10 cellular contexts compared by ENCODE assay signal in the genomic region with DNA sequence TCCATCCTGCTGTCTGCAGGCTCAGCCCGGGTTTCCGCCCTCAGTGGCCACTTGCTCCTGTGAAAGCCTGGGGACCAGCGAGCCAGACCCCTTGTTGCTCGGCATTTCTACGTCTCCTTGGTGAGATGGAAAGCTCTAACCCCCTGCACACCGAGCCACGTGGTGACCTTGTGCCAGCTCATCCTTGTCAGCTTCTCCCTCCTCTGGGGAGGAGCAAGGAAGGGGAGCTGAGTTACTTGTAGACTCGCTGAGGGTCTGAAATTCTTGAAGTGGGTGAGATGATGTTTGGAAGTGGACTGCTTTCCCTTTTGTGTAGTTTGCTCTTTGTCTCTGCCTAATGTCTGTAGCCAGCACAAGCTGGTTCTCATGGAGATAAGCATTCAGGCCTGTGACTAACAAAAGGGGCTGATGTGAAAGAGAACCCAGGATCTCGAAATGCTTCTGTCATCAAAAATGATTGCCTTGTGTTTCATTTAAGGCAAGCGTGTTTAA. TPM values are rescaled to one million over a fixed set of nuclear protein-coding genes. Genes with fewer than 3 reads are reported as not detected.
A peak's percentile ranks its signal among the peaks of the same experiment; 100 is the strongest.
DNase-seq lines count a peak whose midpoint lies in the region; ATAC-seq and TF ChIP-seq lines count a peak whose summit lies in the region.
"Had no signal": no experiment of that assay in that cellular context is flagged by ENCODE, and none has a peak within 500 bp of the region (broad histone marks: within the 10 kb centered on the region; RNA-seq: fewer than 3 reads in every experiment).

No MANE protein-coding gene starts in this region.

- no peak overlapping the region for H3K4me3 ChIP-seq in HUES6 (ENCODE audit: low read depth, low read length)
- no peak overlapping the region for H3K4me3 ChIP-seq in choroid plexus epithelial cell (ENCODE audit: low read depth, low read length)
- peak overlapping the region in 3 of 5 donors; percentile 15 to 36 (median 27) for H3K4me3 ChIP-seq in subcutaneous abdominal adipose tissue (ENCODE audit: low read depth in 1 of 5, low read length in 5 of 5)
- H3K4me3 ChIP-seq: lower lobe of right lung had no signal

- H3K27ac ChIP-seq in HUES6 (ENCODE audit: low read depth, low read length) (no peak overlapping the region), layer of hippocampus (ENCODE audit: low read depth, low read length) (peak overlapping the region; percentile 92), subcutaneous abdominal adipose tissue (ENCODE audit: low read depth, low read length) (peak overlapping the region; percentile 97)
- H3K27ac ChIP-seq: lower lobe of right lung had no signal

- intact Hi-C loops in posterior vena cava (cut with DNase I) = no loop called here

- no peak for ATAC-seq in HG02610 (IDR thresholded peaks at IDR 0.05; ENCODE audit: unreplicated experiment)
- ATAC-seq: stimulated activated effector memory CD8-positive, alpha-beta T cell treated with anti-CD3 and anti-CD28 coated beads, Interleukin-12 subunit alpha, Interleukin-12 subunit beta, amount 100 ng/mL, for 72 hours had no signal

- H3K4me1 ChIP-seq in HUES6 (ENCODE audit: control insufficient read depth, insufficient read depth, low read length) (peaks cover 13% of the 10 kb centered on the region), subcutaneous abdominal adipose tissue (ENCODE audit: control insufficient read depth in 5 of 5, insufficient read depth in 5 of 5, low read length in 5 of 5) (peaks cover 16 to 50% (median 43%) of the 10 kb centered on the region in 5 donors)

- no peaks in the 10 kb centered on the region for H3K27me3 ChIP-seq in HUES6 (ENCODE audit: control insufficient read depth, insufficient read depth, low read length)
- H3K27me3 ChIP-seq in layer of hippocampus (ENCODE audit: control insufficient read depth, insufficient read depth, low read length) = no peaks in the 10 kb centered on the region
- H3K27me3 ChIP-seq in subcutaneous abdominal adipose tissue (ENCODE audit: control insufficient read depth in 5 of 5, insufficient read depth in 4 of 5, low read length in 5 of 5) = no peaks in the 10 kb centered on the region

- H3K9me3 ChIP-seq in HUES6 (ENCODE audit: control insufficient read depth, insufficient read depth, low read depth, low read length) (no peaks in the 10 kb centered on the region), subcutaneous abdominal adipose tissue (ENCODE audit: control insufficient read depth in 5 of 5, low read length in 5 of 5) (no peaks in the 10 kb centered on the region)
- H3K9me3 ChIP-seq: lower lobe of right lung had no signal

- H3K9ac ChIP-seq in HUES6 (ENCODE audit: low read length) (peak overlapping the region; percentile 42), subcutaneous abdominal adipose tissue (ENCODE audit: low read length in 5 of 5) (peak overlapping the region in 3 of 5 donors; percentile 26 to 67 (median 56))

- no peak for TF ChIP-seq CTCF in choroid plexus epithelial cell (conservative IDR thresholded peaks at IDR 0.05; ENCODE audit: low read depth, low read length)

- DNase-seq in choroid plexus epithelial cell (ENCODE audit: low read depth) (peak; percentile 36), cortex of kidney (lab: John Stamatoyannopoulos, UW) (no peak), posterior vena cava (ENCODE audit: low spot score) (no peak)
- DNase-seq: lower lobe of right lung, OCI-M1 had no signal

- H3K36me3 ChIP-seq in HUES6 (ENCODE audit: control insufficient read depth, insufficient read depth, low read length) (peaks cover 6% of the 10 kb centered on the region; the same call in 1 of the 2 replicates), subcutaneous abdominal adipose tissue (ENCODE audit: control insufficient read depth in 5 of 5, insufficient read depth in 5 of 5, low read length in 5 of 5) (peaks cover 0 to 22% (median 16%) of the 10 kb centered on the region in 5 donors)

RNA-seq across cellular contexts. Expression of gene RGS12, which starts 29.3 kb away (rescaled TPM):
- 10 to 100 TPM; 18.7 to 19.5 TPM for total RNA-seq in posterior vena cava

Comparison
In these comparisons a context has a peak if more than half of its experiments do, and no peak if none do; other contexts are left out.
1. H3K4me3 ChIP-seq: peak in subcutaneous abdominal adipose tissue (3 of 5); none in HUES6 (single experiment) and choroid plexus epithelial cell (single experiment).